16 cellular contexts compared by ENCODE assay signal in the genomic region with DNA sequence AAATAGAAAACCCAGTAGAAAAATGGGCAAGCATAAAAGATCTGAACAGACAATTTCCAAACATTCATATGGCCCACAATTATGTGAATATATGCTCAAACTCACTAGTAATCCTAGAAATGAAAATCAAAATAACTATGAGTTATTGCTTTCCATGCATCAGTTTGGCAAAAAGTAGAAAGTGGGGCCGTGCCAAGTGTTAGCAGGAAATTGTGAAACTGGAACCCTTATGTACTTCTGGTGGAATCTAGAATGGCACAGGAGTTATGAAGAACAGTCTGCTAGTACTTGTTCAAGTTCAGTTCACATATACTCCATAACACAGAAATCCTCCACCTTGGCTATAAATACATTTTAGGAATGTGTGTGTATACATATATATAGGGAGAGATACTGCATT.
A peak's percentile ranks its signal among the peaks of the same experiment; 100 is the strongest.
DNase-seq lines count a peak whose midpoint lies in the region; ATAC-seq, FAIRE-seq and TF ChIP-seq lines count a peak whose summit lies in the region.
"Had no signal": no experiment of that assay in that cellular context is flagged by ENCODE, and none has a peak within 500 bp of the region (broad histone marks: within the 10 kb centered on the region; RNA-seq: fewer than 3 reads in every experiment).

No MANE protein-coding gene starts in this region.

- H3K27ac ChIP-seq in RWPE2 (ENCODE audit: poor library complexity, severe bottlenecking): no peak overlapping the region
- H3K27ac ChIP-seq: RWPE1, SJSA1 had no signal

- no peaks in the 10 kb centered on the region for H3K9me3 ChIP-seq in RWPE2 (ENCODE audit: severe bottlenecking)
- H3K9me3 ChIP-seq: SJSA1 had no signal

- DNase-seq in GM03348 (ENCODE audit: low spot score): peak; percentile 21
- no peak for DNase-seq in RWPE2 (ENCODE audit: low spot score)
- peak; percentile 69 for DNase-seq in fibroblast of gingiva (ENCODE audit: low read depth)
- DNase-seq in sciatic nerve (ENCODE audit: low spot score): peak; percentile 50
- no peak for DNase-seq in HTR-8/SVneo (ENCODE audit: insufficient read length, low spot score)
- DNase-seq in AG08396 (ENCODE audit: low spot score): no peak
- DNase-seq: CD4-positive, alpha-beta T cell; H7; NCI-H146; NCI-H2081 treated with DMSO at 0.1 percent for 48 hours; NCI-H2227 treated with DMSO at 0.1 percent for 48 hours; NCI-H526 treated with DMSO at 0.1 percent for 48 hours had no signal

- H3K36me3 ChIP-seq in RWPE2 (ENCODE audit: low read depth): no peaks in the 10 kb centered on the region
- H3K36me3 ChIP-seq: SJSA1 had no signal

- intact Hi-C loops in sciatic nerve (cut with DNase I): no loop called here

- no peak overlapping the region for H3K4me3 ChIP-seq in RWPE2 (ENCODE audit: severe bottlenecking)
- H3K4me3 ChIP-seq: SJSA1 had no signal

- no peaks in the 10 kb centered on the region for H3K27me3 ChIP-seq in RWPE2 (ENCODE audit: insufficient read depth, poor library complexity, severe bottlenecking)

- ATAC-seq in RWPE2 (ENCODE audit: low read depth) (peak; percentile 45; the same call in 2 of the 3 replicates), sciatic nerve (no peak), GM21447 (IDR thresholded peaks at IDR 0.05; ENCODE audit: unreplicated experiment) (no peak), HG03025 (IDR thresholded peaks at IDR 0.05; ENCODE audit: low FRiP score, unreplicated experiment) (no peak)

- H3K4me1 ChIP-seq in RWPE2 (ENCODE audit: insufficient read depth, poor library complexity, severe bottlenecking): peaks cover 11% of the 10 kb centered on the region
- H3K4me1 ChIP-seq: SJSA1 had no signal

- FAIRE-seq in HTR-8/SVneo (lab: Jason Lieb, UNC): no peak

- no peak for TF ChIP-seq CTCF in RWPE2 (IDR thresholded peaks at IDR 0.05; ENCODE audit: poor library complexity, severe bottlenecking)

Comparison
In these comparisons a context has a peak if more than half of its experiments do, and no peak if none do; other contexts are left out.
1. DNase-seq: peak in GM03348 (single experiment), fibroblast of gingiva (single experiment) and sciatic nerve (single experiment); none in RWPE2 (single experiment), HTR-8/SVneo (single experiment) and AG08396 (single experiment).